In the genomic region with DNA sequence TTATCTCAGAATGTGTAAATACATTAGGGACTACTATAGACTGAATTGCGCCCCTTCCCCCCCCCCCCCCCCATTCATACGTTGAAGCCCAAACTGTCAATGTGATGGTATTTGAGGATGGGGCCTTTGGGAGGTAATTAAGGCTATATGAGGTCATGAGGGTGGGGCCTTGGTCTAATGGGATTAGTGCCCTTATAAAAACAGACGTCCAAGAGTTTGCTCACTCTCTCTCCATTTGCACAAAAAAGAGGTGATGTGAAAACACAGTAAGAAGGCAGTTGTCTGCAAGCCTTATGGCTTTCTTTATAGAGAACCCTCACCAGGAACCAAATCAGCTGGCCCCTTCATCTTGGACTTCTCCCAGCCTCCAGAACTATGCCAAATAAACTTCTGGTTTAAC, we compare ENCODE assay signal across 17 cellular contexts. TPM values are rescaled to one million over a fixed set of nuclear protein-coding genes. Genes with fewer than 3 reads are reported as not detected.
DNase-seq lines count a peak whose midpoint lies in the region; ATAC-seq and TF ChIP-seq lines count a peak whose summit lies in the region.
"Had no signal": no experiment of that assay in that cellular context is flagged by ENCODE, and none has a peak within 500 bp of the region (broad histone marks: within the 10 kb centered on the region; RNA-seq: fewer than 3 reads in every experiment).

No MANE protein-coding gene starts in this region.

- no peaks in the 10 kb centered on the region for H3K36me3 Mint-ChIP-seq in activated T-helper 1 cell treated with anti-CD3 and anti-CD28 coated beads, Interleukin-12 subunit alpha, Interleukin-12 subunit beta, Interleukin-2, Interleukin-4 antibody, amounts not matched to agents 30 ng/mL and 10 ng/mL and 1 ng/mL, durations not matched to agents 14 hours and 24 hours and 36 hours (ENCODE audit: low read depth)
- no peaks in the 10 kb centered on the region for H3K36me3 Mint-ChIP-seq in immature natural killer cell
- H3K36me3 Mint-ChIP-seq: activated CD4-positive, alpha-beta memory T cell treated with anti-CD3 and anti-CD28 coated beads for 36 hours had no signal

- H3K36me3 ChIP-seq in heart left ventricle (no peaks in the 10 kb centered on the region), upper lobe of right lung (no peaks in the 10 kb centered on the region), vagina (no peaks in the 10 kb centered on the region)
- H3K36me3 ChIP-seq: sigmoid colon had no signal

- H3K4me1 ChIP-seq in heart left ventricle (peaks cover 0 to 9% (median 1%) of the 10 kb centered on the region in 12 donors), upper lobe of right lung (no peaks in the 10 kb centered on the region), vagina (no peaks in the 10 kb centered on the region)
- H3K4me1 ChIP-seq: sigmoid colon had no signal

- 51 to 80% (median 62%) methylated on average over 3 of the region's 3 CpGs for WGBS in heart left ventricle, 4 donors

- H3K27ac ChIP-seq in heart left ventricle (peak overlapping the region in 5 of 12 donors; percentile 88 to 99 (median 96)), upper lobe of right lung (no peak overlapping the region), vagina (no peak overlapping the region)

- no peak overlapping the region for H3K27ac Mint-ChIP-seq in activated T-helper 1 cell treated with anti-CD3 and anti-CD28 coated beads, Interleukin-12 subunit alpha, Interleukin-12 subunit beta, Interleukin-2, Interleukin-4 antibody, amounts not matched to agents 30 ng/mL and 10 ng/mL and 1 ng/mL, durations not matched to agents 14 hours and 24 hours and 36 hours
- H3K27ac Mint-ChIP-seq in immature natural killer cell, result peak overlapping the region in 1 of 6 donors; percentile 97

- no peak for TF ChIP-seq CTCF in heart left ventricle (IDR thresholded peaks at IDR 0.05)
- no peak for TF ChIP-seq CTCF in upper lobe of right lung (IDR thresholded peaks at IDR 0.05)
- TF ChIP-seq CTCF in vagina (IDR thresholded peaks at IDR 0.05), result no peak

- no peaks in the 10 kb centered on the region for H3K9me3 ChIP-seq in heart left ventricle
- H3K9me3 ChIP-seq in upper lobe of right lung, result no peaks in the 10 kb centered on the region
- H3K9me3 ChIP-seq in vagina, result no peaks in the 10 kb centered on the region
- H3K9me3 ChIP-seq: sigmoid colon had no signal

- H3K4me3 ChIP-seq in heart left ventricle, result peak overlapping the region in 7 of 12 donors; percentile 29 to 88 (median 70)
- H3K4me3 ChIP-seq in upper lobe of right lung, result peak overlapping the region; percentile 56
- H3K4me3 ChIP-seq in vagina, result peak overlapping the region in 1 of 2 donors; percentile 31

- DNase-seq in heart left ventricle (no peak), left cardiac atrium (no peak), immature natural killer cell (no peak), upper lobe of right lung (no peak), NCI-H1105 (lab: John Stamatoyannopoulos, UW) (no peak), vagina (ENCODE audit: extremely low spot score in 2 of 2) (no peak), NCI-H2171 (lab: John Stamatoyannopoulos, UW) (no peak)
- no peak for DNase-seq in activated T-helper 1 cell treated with anti-CD3 and anti-CD28 coated beads, Interleukin-12 subunit alpha, Interleukin-12 subunit beta, Interleukin-2, Interleukin-4 antibody, amounts not matched to agents 30 ng/mL and 10 ng/mL and 1 ng/mL, durations not matched to agents 14 hours and 24 hours and 36 hours (ENCODE audit: low spot score)
- DNase-seq: activated CD4-positive, alpha-beta memory T cell treated with anti-CD3 and anti-CD28 coated beads for 36 hours; activated effector memory CD4-positive, alpha-beta T cell treated with anti-CD3 and anti-CD28 coated beads, Interleukin-2, amount 50 U/mL, for 16 hours; sigmoid colon had no signal

- no peak for TF ChIP-seq POLR2A in heart left ventricle (IDR thresholded peaks at IDR 0.05)
- TF ChIP-seq POLR2A in vagina (IDR thresholded peaks at IDR 0.05), result no peak

- peaks cover 6% of the 10 kb centered on the region for H3K4me1 Mint-ChIP-seq in activated T-helper 1 cell treated with anti-CD3 and anti-CD28 coated beads, Interleukin-12 subunit alpha, Interleukin-12 subunit beta, Interleukin-2, Interleukin-4 antibody, amounts not matched to agents 30 ng/mL and 10 ng/mL and 1 ng/mL, durations not matched to agents 14 hours and 24 hours and 36 hours (ENCODE audit: low read depth)
- H3K4me1 Mint-ChIP-seq in immature natural killer cell, result peaks cover 10 to 22% of the 10 kb centered on the region in 2 donors

- peak overlapping the region; percentile 92 for H3K4me3 Mint-ChIP-seq in activated T-helper 1 cell treated with anti-CD3 and anti-CD28 coated beads, Interleukin-12 subunit alpha, Interleukin-12 subunit beta, Interleukin-2, Interleukin-4 antibody, amounts not matched to agents 30 ng/mL and 10 ng/mL and 1 ng/mL, durations not matched to agents 14 hours and 24 hours and 36 hours
- H3K4me3 Mint-ChIP-seq in immature natural killer cell, result peak overlapping the region in 4 of 5 donors; percentile 85 to 97 (median 92)

- peaks cover 9% of the 10 kb centered on the region for H3K9me3 Mint-ChIP-seq in activated T-helper 1 cell treated with anti-CD3 and anti-CD28 coated beads, Interleukin-12 subunit alpha, Interleukin-12 subunit beta, Interleukin-2, Interleukin-4 antibody, amounts not matched to agents 30 ng/mL and 10 ng/mL and 1 ng/mL, durations not matched to agents 14 hours and 24 hours and 36 hours
- H3K9me3 Mint-ChIP-seq in immature natural killer cell, result no peaks in the 10 kb centered on the region
- H3K9me3 Mint-ChIP-seq: activated CD4-positive, alpha-beta memory T cell treated with anti-CD3 and anti-CD28 coated beads for 36 hours had no signal

- peaks cover 7% of the 10 kb centered on the region for H3K27me3 Mint-ChIP-seq in activated T-helper 1 cell treated with anti-CD3 and anti-CD28 coated beads, Interleukin-12 subunit alpha, Interleukin-12 subunit beta, Interleukin-2, Interleukin-4 antibody, amounts not matched to agents 30 ng/mL and 10 ng/mL and 1 ng/mL, durations not matched to agents 14 hours and 24 hours and 36 hours (ENCODE audit: insufficient read depth)
- peaks cover 1 to 7% (median 5%) of the 10 kb centered on the region in 3 donors for H3K27me3 Mint-ChIP-seq in immature natural killer cell (ENCODE audit: low read depth in 3 of 3)
- H3K27me3 Mint-ChIP-seq: activated CD4-positive, alpha-beta memory T cell treated with anti-CD3 and anti-CD28 coated beads for 36 hours; stimulated activated naive CD8-positive, alpha-beta T cell treated with anti-CD3 and anti-CD28 coated beads, Interleukin-15, Interleukin-2, amounts not matched to agents 100 ng/mL and 50 ng/mL, for 24 hours had no signal

- H3K27me3 ChIP-seq in heart left ventricle, result no peaks in the 10 kb centered on the region
- H3K27me3 ChIP-seq in upper lobe of right lung, result no peaks in the 10 kb centered on the region
- no peaks in the 10 kb centered on the region for H3K27me3 ChIP-seq in vagina
- H3K27me3 ChIP-seq: sigmoid colon had no signal

- ATAC-seq in heart left ventricle (no peak), left cardiac atrium (no peak), upper lobe of right lung (no peak)

- intact Hi-C loops in heart left ventricle (cut with DNase I), result loop anchor here in 9 of 10 donors (5.0 to 10.0 kb wide), 7 partner anchors 185 to 827 kb away; a partner anchor contains a TSS
- intact Hi-C loops in left cardiac atrium (cut with DNase I), result loop anchor here (10.0 kb wide), 2 partner anchors 167 to 367 kb away; a partner anchor contains a TSS
- intact Hi-C loops in activated T-helper 1 cell treated with anti-CD3 and anti-CD28 coated beads, Interleukin-12 subunit alpha, Interleukin-12 subunit beta, Interleukin-2, Interleukin-4 antibody, amounts not matched to agents 30 ng/mL and 10 ng/mL and 1 ng/mL, durations not matched to agents 14 hours and 24 hours and 36 hours (cut with micrococcal nuclease), result loop anchor here (10.0 kb wide), 2 partner anchors 637 to 827 kb away; a partner anchor contains a TSS
- intact Hi-C loops in upper lobe of right lung (cut with DNase I), result loop anchor here (10.0 kb wide), 1 partner anchor 187 kb away; a partner anchor contains a TSS
- intact Hi-C loops in vagina (cut with DNase I), result loop anchor here (10.0 kb wide), 1 partner anchor 187 kb away; a partner anchor contains a TSS

RNA-seq across cellular contexts. Expression of a gene that starts 15.3 kb away (rescaled TPM):
- total RNA-seq in heart left ventricle (not detected), left cardiac atrium (not detected), upper lobe of right lung (not detected), vagina (not detected)
- polyA plus RNA-seq in heart left ventricle (not detected), immature natural killer cell (not detected)
- total RNA-seq in activated T-helper 1 cell treated with anti-CD3 and anti-CD28 coated beads, Interleukin-12 subunit alpha, Interleukin-12 subunit beta, Interleukin-2, Interleukin-4 antibody, amounts not matched to agents 30 ng/mL and 10 ng/mL and 1 ng/mL, durations not matched to agents 14 hours and 24 hours and 36 hours, result not detected in 2 replicates
- total RNA-seq: activated CD4-positive, alpha-beta memory T cell treated with anti-CD3 and anti-CD28 coated beads for 36 hours; bronchial epithelial cell; H9; kidney epithelial cell; Right ventricle myocardium inferior; sigmoid colon had no signal
- polyA plus RNA-seq: AG04450, sigmoid colon had no signal

RNA-seq across cellular contexts. Expression of a gene that starts 18.3 kb away (rescaled TPM):
- total RNA-seq in heart left ventricle, result 1 to 10 TPM; 1.8 to 4.8 (median 3.0) TPM
- 1 to 10 TPM; 1.9 to 2.5 TPM for polyA plus RNA-seq in heart left ventricle
- total RNA-seq in left cardiac atrium, result 1 to 10 TPM; 2.7 to 2.9 TPM
- 5.4 TPM in 2 replicates for total RNA-seq in activated T-helper 1 cell treated with anti-CD3 and anti-CD28 coated beads, Interleukin-12 subunit alpha, Interleukin-12 subunit beta, Interleukin-2, Interleukin-4 antibody, amounts not matched to agents 30 ng/mL and 10 ng/mL and 1 ng/mL, durations not matched to agents 14 hours and 24 hours and 36 hours
- 1 to 10 TPM in 2 of 3 donors, not detected in 1; 1.9 to 5.3 TPM for polyA plus RNA-seq in immature natural killer cell
- total RNA-seq in upper lobe of right lung, result 5.0 TPM
- 4.2 TPM for total RNA-seq in vagina

RNA-seq across cellular contexts. Expression of a gene that starts 49.3 kb away (rescaled TPM):
- total RNA-seq in heart left ventricle (1 to 10 TPM; 1.7 to 4.3 (median 2.3) TPM), left cardiac atrium (1 to 10 TPM; 1.7 to 2.8 TPM), upper lobe of right lung (3.2 TPM), vagina (4.7 TPM)
- polyA plus RNA-seq in heart left ventricle (1 to 10 TPM; 1.3 to 1.6 TPM), immature natural killer cell (1 to 10 TPM; 1.1 to 2.2 (median 2.0) TPM)
- total RNA-seq in activated T-helper 1 cell treated with anti-CD3 and anti-CD28 coated beads, Interleukin-12 subunit alpha, Interleukin-12 subunit beta, Interleukin-2, Interleukin-4 antibody, amounts not matched to agents 30 ng/mL and 10 ng/mL and 1 ng/mL, durations not matched to agents 14 hours and 24 hours and 36 hours, result 0.24 and 0.29 TPM in 2 replicates
